8 cellular contexts compared by ENCODE assay signal in genomic region chr19:917323-918151, GRCh38. TPM values are rescaled to one million over a fixed set of nuclear protein-coding genes. Genes with fewer than 3 reads are reported as not detected.
DNase-seq lines count a peak whose midpoint lies in the region; ATAC-seq and TF ChIP-seq lines count a peak whose summit lies in the region.

Gene KISS1R (plus strand): TSS chr19:917333. CDS start chr19:917503, 170 bp downstream.

- no peak within 1 kb of the TSS for H3K9ac ChIP-seq in parathyroid adenoma

- peaks cover 2% of the 10 kb centered on the region for H3K79me2 ChIP-seq in parathyroid adenoma

- peak within 1 kb of the TSS in 1 of 8 donors; percentile 72 for H3K27ac Mint-ChIP-seq in CD8-positive, alpha-beta memory T cell
- H3K27ac Mint-ChIP-seq in activated B cell treated with CpG ODN at 0.5 μM for 24 hours, result no peak within 1 kb of the TSS
- H3K27ac Mint-ChIP-seq in endothelial cell (ENCODE audit: unreplicated experiment), result no peak within 1 kb of the TSS

- H3K27ac ChIP-seq in CD8-positive, alpha-beta memory T cell (ENCODE audit: low read depth, low read length), result peak within 1 kb of the TSS; percentile 43
- H3K27ac ChIP-seq in parathyroid adenoma, result no peak within 1 kb of the TSS

- peaks cover 4 to 36% (median 15%) of the 10 kb centered on the region in 3 donors for H3K4me1 Mint-ChIP-seq in CD8-positive, alpha-beta memory T cell
- peaks cover 31% of the 10 kb centered on the region for H3K4me1 Mint-ChIP-seq in activated B cell treated with CpG ODN at 0.5 μM for 24 hours
- H3K4me1 Mint-ChIP-seq in endothelial cell (ENCODE audit: unreplicated experiment), result peaks cover 2% of the 10 kb centered on the region

- peak in 1 of 5 donors; percentile 46 for DNase-seq in CD8-positive, alpha-beta memory T cell
- DNase-seq in HT1080 (ENCODE audit: low read depth), result peak; percentile 46
- DNase-seq in activated B cell treated with CpG ODN at 0.5 μM for 24 hours, result peak; percentile 71
- no peak for DNase-seq in endothelial cell (ENCODE audit: low spot score)
- DNase-seq in kidney glomerular epithelial cell (lab: John Stamatoyannopoulos, UW), result no peak

- H3K4me3 ChIP-seq in CD8-positive, alpha-beta memory T cell (ENCODE audit: low read length), result peak within 1 kb of the TSS; percentile 34
- H3K4me3 ChIP-seq in parathyroid adenoma (ENCODE audit: low read depth, low read length), result peak within 1 kb of the TSS; percentile 26

- peaks cover 2 to 9% of the 10 kb centered on the region in 2 donors for H3K27me3 Mint-ChIP-seq in CD8-positive, alpha-beta memory T cell
- H3K27me3 Mint-ChIP-seq in activated B cell treated with CpG ODN at 0.5 μM for 24 hours (no peaks in the 10 kb centered on the region), endothelial cell (ENCODE audit: unreplicated experiment) (peaks cover 8% of the 10 kb centered on the region)

- POLR2A ChIA-PET in CD8-positive, alpha-beta memory T cell (lab: Charles Lee), result interaction anchor here (3.6 to 4.1 kb wide), 2 partner anchors 25 to 67 kb away, joined by 18 to 22 read pairs; partner anchors contain the start of genes MED16, RNU6-9 and WDR18
- POLR2A ChIA-PET in activated B cell treated with CpG ODN at 0.5 μM for 24 hours (lab: Charles Lee), result interaction anchor here (0.8 to 3.3 kb wide), 3 partner anchors 8 to 54 kb away, joined by 5 to 12 read pairs (median 10); no protein-coding TSS in a partner anchor

- CTCF ChIA-PET in CD8-positive, alpha-beta memory T cell (lab: Charles Lee), result interaction anchor here (0.6 to 9.6 kb wide), 5 partner anchors 35 to 264 kb away, joined by 3 to 107 read pairs (median 3); no protein-coding TSS in a partner anchor
- CTCF ChIA-PET in activated B cell treated with CpG ODN at 0.5 μM for 24 hours (lab: Charles Lee), result interaction anchor here (0.9 to 1.3 kb wide), 1 partner anchor 54 kb away, joined by 4 to 7 read pairs; no protein-coding TSS in a partner anchor

- H3K9me3 Mint-ChIP-seq in CD8-positive, alpha-beta memory T cell, result no peaks in the 10 kb centered on the region
- H3K9me3 Mint-ChIP-seq in activated B cell treated with CpG ODN at 0.5 μM for 24 hours (no peaks in the 10 kb centered on the region), endothelial cell (ENCODE audit: unreplicated experiment) (no peaks in the 10 kb centered on the region)

- H3K4me1 ChIP-seq in CD8-positive, alpha-beta memory T cell (ENCODE audit: insufficient read depth, low read length), result peaks cover 23% of the 10 kb centered on the region
- H3K4me1 ChIP-seq in parathyroid adenoma, result no peaks in the 10 kb centered on the region

- no peak for TF ChIP-seq CTCF in activated B cell treated with CpG ODN at 0.5 μM for 24 hours (IDR thresholded peaks at IDR 0.05)
- peak; percentile 25 for TF ChIP-seq CTCF in endothelial cell (IDR thresholded peaks at IDR 0.05; ENCODE audit: unreplicated experiment)
- TF ChIP-seq CTCF in parathyroid adenoma (IDR thresholded peaks at IDR 0.05), result peak; percentile 42

- ATAC-seq in activated B cell treated with CpG ODN at 0.5 μM for 24 hours (ENCODE audit: low read depth) (peak; percentile 34), GM18520 (IDR thresholded peaks at IDR 0.05; ENCODE audit: unreplicated experiment) (no peak), HG02870 (IDR thresholded peaks at IDR 0.05; ENCODE audit: unreplicated experiment) (no peak)

- H3K36me3 Mint-ChIP-seq in CD8-positive, alpha-beta memory T cell, result peaks cover 0 to 1% (median 1%) of the 10 kb centered on the region in 3 donors
- H3K36me3 Mint-ChIP-seq in activated B cell treated with CpG ODN at 0.5 μM for 24 hours (ENCODE audit: low read depth), result no peaks in the 10 kb centered on the region
- H3K36me3 Mint-ChIP-seq in endothelial cell (ENCODE audit: low read depth, unreplicated experiment), result peaks cover 9% of the 10 kb centered on the region

- peak within 1 kb of the TSS; percentile 7 for H2AFZ ChIP-seq in parathyroid adenoma

- H3K27me3 ChIP-seq in CD8-positive, alpha-beta memory T cell (ENCODE audit: insufficient read depth, low read length, poor library complexity, severe bottlenecking), result peaks cover 4% of the 10 kb centered on the region
- H3K27me3 ChIP-seq in parathyroid adenoma (ENCODE audit: control insufficient read depth, insufficient read depth, low read length), result no peaks in the 10 kb centered on the region

- H3K36me3 ChIP-seq in CD8-positive, alpha-beta memory T cell (ENCODE audit: insufficient read depth, low read length), result no peaks in the 10 kb centered on the region
- no peaks in the 10 kb centered on the region for H3K36me3 ChIP-seq in parathyroid adenoma (ENCODE audit: control insufficient read depth, insufficient read depth, low read length)

- H3K4me2 ChIP-seq in parathyroid adenoma (ENCODE audit: low read length), result peak within 1 kb of the TSS; percentile 64

- peak within 1 kb of the TSS; percentile 43 to 82 (median 68) for H3K4me3 Mint-ChIP-seq in CD8-positive, alpha-beta memory T cell
- H3K4me3 Mint-ChIP-seq in activated B cell treated with CpG ODN at 0.5 μM for 24 hours (peak within 1 kb of the TSS; percentile 64), endothelial cell (ENCODE audit: unreplicated experiment) (no peak within 1 kb of the TSS)

- intact Hi-C loops in activated B cell treated with CpG ODN at 0.5 μM for 24 hours (cut with micrococcal nuclease), result loop anchor here (1.0 kb wide), 3 partner anchors 8 to 54 kb away; partner anchors contain the start of genes MED16 and RNU6-9

- no peaks in the 10 kb centered on the region for H3K9me3 ChIP-seq in CD8-positive, alpha-beta memory T cell (ENCODE audit: low read length)
- no peaks in the 10 kb centered on the region for H3K9me3 ChIP-seq in parathyroid adenoma (ENCODE audit: control insufficient read depth, low read length)

RNA-seq across cellular contexts. Expression of gene KISS1R, which starts in this region (rescaled TPM):
- total RNA-seq in CD8-positive, alpha-beta memory T cell, result 1 to 10 TPM; 1.2 to 2.3 TPM
- polyA plus RNA-seq in CD8-positive, alpha-beta memory T cell, result 0.49 TPM
- total RNA-seq in HT1080 (2014; rRNA removed; shearing (Covaris generic)), result not detected in 2 replicates
- not detected in 2 replicates for polyA plus RNA-seq in HT1080 (2015; cell fraction: cytosol; rRNA removed)
- polyA plus RNA-seq in HT1080 (2015; cell fraction: nucleus; rRNA removed), result not detected in 2 replicates
- total RNA-seq in activated B cell treated with CpG ODN at 0.5 μM for 24 hours (0.49 TPM in 2 replicates), endothelial cell (ENCODE audit: unreplicated experiment) (not detected)

Comparison
In these comparisons a context has a peak if more than half of its experiments do, and no peak if none do; other contexts are left out.
1. Peak in DNase-seq in HT1080; RNA of the gene not detected or under 1 TPM.
2. Peak in DNase-seq and ATAC-seq in activated B cell treated with CpG ODN at 0.5 μM for 24 hours; RNA of the gene not detected or under 1 TPM.